Comparison of ENCODE assay signal across 2 cellular contexts in the genomic region with DNA sequence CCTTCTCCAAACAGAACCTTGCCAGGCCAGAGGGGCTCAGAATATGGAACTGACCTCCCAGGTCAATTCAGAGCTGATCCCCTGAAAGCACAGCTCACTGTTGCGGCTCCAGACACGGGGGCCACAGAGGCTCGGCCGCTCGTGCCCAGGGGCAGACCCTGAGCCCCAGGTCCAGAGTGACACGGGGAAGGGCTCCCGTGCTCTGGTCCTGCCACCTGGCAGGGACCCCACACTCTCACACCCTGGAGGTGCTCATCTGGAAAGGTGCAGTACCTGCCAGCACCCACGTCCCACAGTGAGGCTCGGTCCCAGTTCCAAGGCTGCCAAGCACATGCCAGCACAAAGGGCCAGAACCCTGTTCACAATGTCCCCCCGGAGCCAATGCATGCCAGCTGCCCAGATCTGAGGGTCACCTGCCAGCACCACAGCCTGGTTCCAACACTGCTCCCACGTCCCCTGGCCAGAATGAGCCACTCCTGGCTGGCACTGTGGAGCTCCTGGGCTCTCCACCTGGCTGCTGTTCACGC.
TF ChIP-seq lines count a peak whose summit lies in the region.

No MANE protein-coding gene starts in this region.

TF ChIP-seq in HepG2, 621 proteins besides CTCF, POLR2A, EP300 and RAD21:
- no peak for TF ChIP-seq TGIF2 (CRISPR knock-in tag; IDR thresholded peaks at IDR 0.05)
- TF ChIP-seq, protein P1, sequence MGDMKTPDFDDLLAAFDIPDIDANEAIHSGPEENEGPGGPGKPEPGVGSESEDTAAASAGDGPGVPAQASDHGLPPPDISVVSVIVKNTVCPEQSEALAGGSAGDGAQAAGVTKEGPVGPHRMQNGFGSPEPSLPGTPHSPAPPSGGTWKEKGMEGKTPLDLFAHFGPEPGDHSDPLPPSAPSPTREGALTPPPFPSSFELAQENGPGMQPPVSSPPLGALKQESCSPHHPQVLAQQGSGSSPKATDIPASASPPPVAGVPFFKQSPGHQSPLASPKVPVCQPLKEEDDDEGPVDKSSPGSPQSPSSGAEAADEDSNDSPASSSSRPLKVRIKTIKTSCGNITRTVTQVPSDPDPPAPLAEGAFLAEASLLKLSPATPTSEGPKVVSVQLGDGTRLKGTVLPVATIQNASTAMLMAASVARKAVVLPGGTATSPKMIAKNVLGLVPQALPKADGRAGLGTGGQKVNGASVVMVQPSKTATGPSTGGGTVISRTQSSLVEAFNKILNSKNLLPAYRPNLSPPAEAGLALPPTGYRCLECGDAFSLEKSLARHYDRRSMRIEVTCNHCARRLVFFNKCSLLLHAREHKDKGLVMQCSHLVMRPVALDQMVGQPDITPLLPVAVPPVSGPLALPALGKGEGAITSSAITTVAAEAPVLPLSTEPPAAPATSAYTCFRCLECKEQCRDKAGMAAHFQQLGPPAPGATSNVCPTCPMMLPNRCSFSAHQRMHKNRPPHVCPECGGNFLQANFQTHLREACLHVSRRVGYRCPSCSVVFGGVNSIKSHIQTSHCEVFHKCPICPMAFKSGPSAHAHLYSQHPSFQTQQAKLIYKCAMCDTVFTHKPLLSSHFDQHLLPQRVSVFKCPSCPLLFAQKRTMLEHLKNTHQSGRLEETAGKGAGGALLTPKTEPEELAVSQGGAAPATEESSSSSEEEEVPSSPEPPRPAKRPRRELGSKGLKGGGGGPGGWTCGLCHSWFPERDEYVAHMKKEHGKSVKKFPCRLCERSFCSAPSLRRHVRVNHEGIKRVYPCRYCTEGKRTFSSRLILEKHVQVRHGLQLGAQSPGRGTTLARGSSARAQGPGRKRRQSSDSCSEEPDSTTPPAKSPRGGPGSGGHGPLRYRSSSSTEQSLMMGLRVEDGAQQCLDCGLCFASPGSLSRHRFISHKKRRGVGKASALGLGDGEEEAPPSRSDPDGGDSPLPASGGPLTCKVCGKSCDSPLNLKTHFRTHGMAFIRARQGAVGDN (CRISPR knock-in tag; IDR thresholded peaks at IDR 0.05) = 0 out of 2 replicates have a peak, but pooled peaks have one; percentile 9
TF ChIP-seq in HepG2: peak in this region for 1.

TF ChIP-seq in H1, 55 proteins besides CTCF, POLR2A, EP300 and RAD21:
- TF ChIP-seq KDM1A (IDR thresholded peaks at IDR 0.05; ENCODE audit: borderline replicate concordance, low read length) (no peak), ASH2L (IDR thresholded peaks at IDR 0.05; ENCODE audit: low read length) (no peak), BRCA1 (IDR thresholded peaks at IDR 0.05; ENCODE audit: low read depth, low read length) (no peak), RFX5 (IDR thresholded peaks at IDR 0.05; ENCODE audit: borderline replicate concordance, low read depth, low read length) (no peak), TCF12 (IDR thresholded peaks at IDR 0.05; ENCODE audit: low read depth, low read length) (no peak), POU5F1 (IDR thresholded peaks at IDR 0.05; ENCODE audit: low read depth, low read length) (no peak), NANOG (IDR thresholded peaks at IDR 0.05; ENCODE audit: insufficient read depth, low read depth, low read length, poor library complexity, severe bottlenecking) (no peak), TEAD4 (IDR thresholded peaks at IDR 0.05; ENCODE audit: low read depth, low read length) (no peak), HDAC6 (IDR thresholded peaks at IDR 0.05; ENCODE audit: low read depth, low read length) (no peak)
